ENCODE assay signal across 8 cellular contexts in genomic region chr4:101345271-101345595, GRCh38.
DNase-seq lines count a peak whose midpoint lies in the region; ATAC-seq and TF ChIP-seq lines count a peak whose summit lies in the region.

No MANE protein-coding gene starts in this region.

- peak; percentile 1 for ATAC-seq in SK-N-SH treated with all-trans-retinoic acid at 6 μM for 48 hours

- H3K27ac Mint-ChIP-seq in nephron progenitor cell = peak overlapping the region; percentile 83

- DNase-seq in NOMO-1 (lab: John Stamatoyannopoulos, UW; ENCODE audit: unreplicated experiment in 2 of 2) (peak; percentile 26 to 55), NOMO-1 treated with dmso at 0.1 percent for 144 hours (lab: John Stamatoyannopoulos, UW; ENCODE audit: unreplicated experiment) (no peak), nephron progenitor cell (peak; percentile 30), NCI-H774 (lab: John Stamatoyannopoulos, UW) (no peak), NCI-H146 treated with DMSO at 0.1 percent for 48 hours (lab: John Stamatoyannopoulos, UW; ENCODE audit: unreplicated experiment) (no peak), NCI-H2227 treated with DMSO at 0.1 percent for 48 hours (lab: John Stamatoyannopoulos, UW) (no peak)
- DNase-seq in effector memory CD4-positive, alpha-beta T cell = no peak

- H3K36me3 ChIP-seq in effector memory CD4-positive, alpha-beta T cell (ENCODE audit: control insufficient read depth, insufficient read depth, low read length) = no peaks in the 10 kb centered on the region

- no peaks in the 10 kb centered on the region for H3K9me3 ChIP-seq in effector memory CD4-positive, alpha-beta T cell (ENCODE audit: control insufficient read depth, low read length)

- peaks cover 36% of the 10 kb centered on the region for H3K4me1 Mint-ChIP-seq in nephron progenitor cell

- H3K36me3 Mint-ChIP-seq in nephron progenitor cell (ENCODE audit: low read depth) = peaks cover 5% of the 10 kb centered on the region

- peak overlapping the region; percentile 86 for H3K27ac ChIP-seq in effector memory CD4-positive, alpha-beta T cell (ENCODE audit: insufficient read depth, low read length, poor library complexity, severe bottlenecking)

- H3K9me3 Mint-ChIP-seq in nephron progenitor cell = peaks cover 5% of the 10 kb centered on the region

- peak overlapping the region; percentile 99 for H3K4me3 Mint-ChIP-seq in nephron progenitor cell

- H3K27me3 Mint-ChIP-seq in nephron progenitor cell (ENCODE audit: low read depth, poor library complexity) = peaks cover 3% of the 10 kb centered on the region

- no peaks in the 10 kb centered on the region for H3K27me3 ChIP-seq in effector memory CD4-positive, alpha-beta T cell (replicated peaks; ENCODE audit: control insufficient read depth, insufficient read depth, low read length, poor library complexity, severe bottlenecking)

- peaks cover 16% of the 10 kb centered on the region for H3K4me1 ChIP-seq in effector memory CD4-positive, alpha-beta T cell (ENCODE audit: control insufficient read depth, insufficient read depth, low read length, poor library complexity, severe bottlenecking)

- H3K4me3 ChIP-seq in effector memory CD4-positive, alpha-beta T cell (ENCODE audit: insufficient read depth, low read depth, low read length, poor library complexity, severe bottlenecking) = peak overlapping the region; percentile 95

- TF ChIP-seq CTCF in nephron progenitor cell (IDR thresholded peaks at IDR 0.05) = no peak

TF ChIP-seq in SK-N-SH treated with all-trans-retinoic acid at 6 μM for 48 hours, 23 proteins besides CTCF, POLR2A, EP300 and RAD21:
- TF ChIP-seq, protein P1, sequence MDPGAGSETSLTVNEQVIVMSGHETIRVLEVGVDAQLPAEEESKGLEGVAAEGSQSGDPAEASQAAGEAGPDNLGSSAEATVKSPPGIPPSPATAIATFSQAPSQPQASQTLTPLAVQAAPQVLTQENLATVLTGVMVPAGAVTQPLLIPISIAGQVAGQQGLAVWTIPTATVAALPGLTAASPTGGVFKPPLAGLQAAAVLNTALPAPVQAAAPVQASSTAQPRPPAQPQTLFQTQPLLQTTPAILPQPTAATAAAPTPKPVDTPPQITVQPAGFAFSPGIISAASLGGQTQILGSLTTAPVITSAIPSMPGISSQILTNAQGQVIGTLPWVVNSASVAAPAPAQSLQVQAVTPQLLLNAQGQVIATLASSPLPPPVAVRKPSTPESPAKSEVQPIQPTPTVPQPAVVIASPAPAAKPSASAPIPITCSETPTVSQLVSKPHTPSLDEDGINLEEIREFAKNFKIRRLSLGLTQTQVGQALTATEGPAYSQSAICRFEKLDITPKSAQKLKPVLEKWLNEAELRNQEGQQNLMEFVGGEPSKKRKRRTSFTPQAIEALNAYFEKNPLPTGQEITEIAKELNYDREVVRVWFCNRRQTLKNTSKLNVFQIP (CRISPR knock-in tag; IDR thresholded peaks at IDR 0.05; ENCODE audit: borderline replicate concordance, low read depth) = no peak
- TF ChIP-seq BACH2 (CRISPR knock-in tag; IDR thresholded peaks at IDR 0.05; ENCODE audit: borderline replicate concordance) (no peak), SNAI2 (CRISPR knock-in tag; IDR thresholded peaks at IDR 0.05) (no peak), ARNTL (CRISPR knock-in tag; IDR thresholded peaks at IDR 0.05; ENCODE audit: borderline replicate concordance, low read depth) (no peak), ESRRG (CRISPR knock-in tag; IDR thresholded peaks at IDR 0.05) (no peak), ZNF70 (CRISPR knock-in tag; IDR thresholded peaks at IDR 0.05) (no peak), TCF4 (CRISPR knock-in tag; IDR thresholded peaks at IDR 0.05; ENCODE audit: borderline replicate concordance) (no peak), OSR1 (CRISPR knock-in tag; IDR thresholded peaks at IDR 0.05) (no peak), ZNF8 (CRISPR knock-in tag; IDR thresholded peaks at IDR 0.05) (no peak), ZC3H10 (CRISPR knock-in tag; IDR thresholded peaks at IDR 0.05) (no peak), ZFP3 (CRISPR knock-in tag; IDR thresholded peaks at IDR 0.05) (no peak), PATZ1 (CRISPR knock-in tag; IDR thresholded peaks at IDR 0.05; ENCODE audit: borderline replicate concordance) (no peak), CSRNP3 (CRISPR knock-in tag; IDR thresholded peaks at IDR 0.05) (no peak)
- TF ChIP-seq, protein P2, sequence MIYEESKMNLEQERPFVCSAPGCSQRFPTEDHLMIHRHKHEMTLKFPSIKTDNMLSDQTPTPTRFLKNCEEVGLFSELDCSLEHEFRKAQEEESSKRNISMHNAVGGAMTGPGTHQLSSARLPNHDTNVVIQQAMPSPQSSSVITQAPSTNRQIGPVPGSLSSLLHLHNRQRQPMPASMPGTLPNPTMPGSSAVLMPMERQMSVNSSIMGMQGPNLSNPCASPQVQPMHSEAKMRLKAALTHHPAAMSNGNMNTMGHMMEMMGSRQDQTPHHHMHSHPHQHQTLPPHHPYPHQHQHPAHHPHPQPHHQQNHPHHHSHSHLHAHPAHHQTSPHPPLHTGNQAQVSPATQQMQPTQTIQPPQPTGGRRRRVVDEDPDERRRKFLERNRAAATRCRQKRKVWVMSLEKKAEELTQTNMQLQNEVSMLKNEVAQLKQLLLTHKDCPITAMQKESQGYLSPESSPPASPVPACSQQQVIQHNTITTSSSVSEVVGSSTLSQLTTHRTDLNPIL (CRISPR knock-in tag; IDR thresholded peaks at IDR 0.05; ENCODE audit: low read depth) = no peak

Comparison
In these comparisons a context has a peak if more than half of its experiments do, and no peak if none do; other contexts are left out.
1. DNase-seq: peak in NOMO-1 (2 of 2) and nephron progenitor cell (single experiment); none in NOMO-1 treated with dmso at 0.1 percent for 144 hours (single experiment), effector memory CD4-positive, alpha-beta T cell (0 of 3), NCI-H774 (single experiment), NCI-H146 treated with DMSO at 0.1 percent for 48 hours (single experiment) and NCI-H2227 treated with DMSO at 0.1 percent for 48 hours (single experiment).